Comparison of ENCODE assay signal across 18 cellular contexts in genomic region chr22:19717181-19717580, GRCh38. TPM values are rescaled to one million over a fixed set of nuclear protein-coding genes. Genes with fewer than 3 reads are reported as not detected.
DNase-seq lines count a peak whose midpoint lies in the region; ATAC-seq, FAIRE-seq and TF ChIP-seq lines count a peak whose summit lies in the region.
"Had no signal": no experiment of that assay in that cellular context is flagged by ENCODE, and none has a peak within 500 bp of the region (broad histone marks: within the 10 kb centered on the region; RNA-seq: fewer than 3 reads in every experiment).

No MANE protein-coding gene starts in this region.

- POLR2A ChIA-PET in CD4-positive, alpha-beta T cell (lab: Charles Lee): interaction anchor here (0.6 to 1.4 kb wide), 3 partner anchors 120 to 573 kb away, joined by 3 read pairs; partner anchors contain the start of gene ESS2

- peaks cover 44% of the 10 kb centered on the region for H3K27me3 Mint-ChIP-seq in CD4-positive, alpha-beta T cell
- H3K27me3 Mint-ChIP-seq in endodermal cell (ENCODE audit: insufficient read depth) (peaks cover 63% of the 10 kb centered on the region), osteocyte (ENCODE audit: unreplicated experiment) (no peaks in the 10 kb centered on the region)

- H3K9me3 Mint-ChIP-seq in CD4-positive, alpha-beta T cell: no peaks in the 10 kb centered on the region
- H3K9me3 Mint-ChIP-seq in endodermal cell (no peaks in the 10 kb centered on the region), osteocyte (ENCODE audit: unreplicated experiment) (no peaks in the 10 kb centered on the region)
- H3K9me3 Mint-ChIP-seq: naive thymus-derived CD4-positive, alpha-beta T cell had no signal

- CTCF ChIA-PET in CD4-positive, alpha-beta T cell (lab: Charles Lee): no interaction called here

- peaks cover 56% of the 10 kb centered on the region for H3K27me3 ChIP-seq in CD4-positive, alpha-beta T cell (ENCODE audit: control insufficient read depth, insufficient read depth, low read length)
- no peaks in the 10 kb centered on the region for H3K27me3 ChIP-seq in Loucy (ENCODE audit: insufficient read depth, low read length, poor library complexity, severe bottlenecking)
- H3K27me3 ChIP-seq in endodermal cell (ENCODE audit: control insufficient read depth, insufficient read depth, low read length, poor library complexity, severe bottlenecking): peaks cover 86% of the 10 kb centered on the region
- no peaks in the 10 kb centered on the region for H3K27me3 ChIP-seq in MG63
- H3K27me3 ChIP-seq: body of pancreas had no signal

- H3K36me3 ChIP-seq in Loucy (ENCODE audit: insufficient read depth, low read length): no peaks in the 10 kb centered on the region
- H3K36me3 ChIP-seq in endodermal cell (ENCODE audit: control insufficient read depth, insufficient read depth, low read length): no peaks in the 10 kb centered on the region
- peaks cover 13% of the 10 kb centered on the region for H3K36me3 ChIP-seq in MG63

- H3K4me2 ChIP-seq in Loucy (ENCODE audit: low read depth, low read length, poor library complexity, severe bottlenecking): peak overlapping the region; percentile 90
- H3K4me2 ChIP-seq: KMS-11 had no signal

- FAIRE-seq in HTR-8/SVneo (lab: Jason Lieb, UNC): no peak
- FAIRE-seq: TTC549 had no signal

- no peaks in the 10 kb centered on the region for H3F3A ChIP-seq in Loucy (ENCODE audit: low read depth)

- no peak overlapping the region for H3K27ac ChIP-seq in CD4-positive, alpha-beta T cell (ENCODE audit: low read depth, low read length)
- H3K27ac ChIP-seq in endodermal cell (ENCODE audit: low read depth, low read length): no peak overlapping the region
- H3K27ac ChIP-seq: body of pancreas, KMS-11, PC-9 had no signal

- H3K36me3 Mint-ChIP-seq in CD4-positive, alpha-beta T cell (ENCODE audit: low read depth): no peaks in the 10 kb centered on the region
- H3K36me3 Mint-ChIP-seq in endodermal cell (ENCODE audit: low read depth) (peaks cover 12% of the 10 kb centered on the region), osteocyte (ENCODE audit: unreplicated experiment) (peaks cover 19% of the 10 kb centered on the region)
- H3K36me3 Mint-ChIP-seq: naive thymus-derived CD4-positive, alpha-beta T cell had no signal

- no peaks in the 10 kb centered on the region for H3K79me2 ChIP-seq in Loucy (ENCODE audit: insufficient read depth, low read length)

- H3K9ac ChIP-seq in Loucy (ENCODE audit: low read depth, low read length, poor library complexity, severe bottlenecking) (peak overlapping the region; percentile 82), endodermal cell (ENCODE audit: extremely low read depth, low read length, poor library complexity, severe bottlenecking) (no peak overlapping the region)
- H3K9ac ChIP-seq: KMS-11 had no signal

- no peaks in the 10 kb centered on the region for H3K9me3 ChIP-seq in CD4-positive, alpha-beta T cell (ENCODE audit: control insufficient read depth, low read length)
- H3K9me3 ChIP-seq in Loucy (ENCODE audit: insufficient read depth, low read depth, low read length) (no peaks in the 10 kb centered on the region), endodermal cell (ENCODE audit: control insufficient read depth, low read length) (no peaks in the 10 kb centered on the region), MG63 (no peaks in the 10 kb centered on the region)
- H3K9me3 ChIP-seq: body of pancreas had no signal

- H3K27ac Mint-ChIP-seq in CD4-positive, alpha-beta T cell: no peak overlapping the region
- H3K27ac Mint-ChIP-seq in endodermal cell: no peak overlapping the region
- peak overlapping the region; percentile 41 for H3K27ac Mint-ChIP-seq in osteocyte (ENCODE audit: unreplicated experiment)
- H3K27ac Mint-ChIP-seq: H9 had no signal

- intact Hi-C loops in CD4-positive, alpha-beta T cell (cut with DNase I, micrococcal nuclease): loop anchor here (2.0 to 10.0 kb wide), 4 partner anchors 86 to 240 kb away; partner anchors contain the start of genes CDC45 (in 1 of the 2) and UFD1 (in 1 of the 2)

- H3K4me1 Mint-ChIP-seq in CD4-positive, alpha-beta T cell (ENCODE audit: low read depth): peaks cover 10% of the 10 kb centered on the region
- no peaks in the 10 kb centered on the region for H3K4me1 Mint-ChIP-seq in endodermal cell
- peaks cover 40% of the 10 kb centered on the region for H3K4me1 Mint-ChIP-seq in osteocyte (ENCODE audit: unreplicated experiment)

- H3K4me1 ChIP-seq in Loucy (ENCODE audit: insufficient read depth, low read length, poor library complexity, severe bottlenecking): peaks cover 10% of the 10 kb centered on the region
- no peaks in the 10 kb centered on the region for H3K4me1 ChIP-seq in endodermal cell (ENCODE audit: control insufficient read depth, insufficient read depth, low read length)

- no peak for TF ChIP-seq CTCF in CD4-positive, alpha-beta T cell (IDR thresholded peaks at IDR 0.05)
- TF ChIP-seq CTCF in Loucy (conservative IDR thresholded peaks at IDR 0.05; ENCODE audit: low read length) (no peak), endodermal cell (conservative IDR thresholded peaks at IDR 0.05) (no peak), osteocyte (IDR thresholded peaks at IDR 0.05) (no peak)

- no peaks in the 10 kb centered on the region for H4K20me1 ChIP-seq in Loucy (ENCODE audit: insufficient read depth, low read length, poor library complexity, severe bottlenecking)

- ATAC-seq in CD4-positive, alpha-beta T cell (ENCODE audit: poor library complexity): no peak

- H3K4me3 Mint-ChIP-seq in CD4-positive, alpha-beta T cell: peak overlapping the region; percentile 25
- H3K4me3 Mint-ChIP-seq in endodermal cell: peak overlapping the region; percentile 45
- peak overlapping the region; percentile 65 for H3K4me3 Mint-ChIP-seq in osteocyte (ENCODE audit: unreplicated experiment)

- H2AFZ ChIP-seq in Loucy (ENCODE audit: low read length): no peak overlapping the region; the same call in 1 of the 2 replicates
- H2AFZ ChIP-seq: PC-9 had no signal

- no peaks in the 10 kb centered on the region for H3K9me2 ChIP-seq in Loucy (replicated peaks; ENCODE audit: low read depth, low read length)

- H3K4me3 ChIP-seq in Loucy (ENCODE audit: low read length, poor library complexity, severe bottlenecking) (no peak overlapping the region), endodermal cell (ENCODE audit: low read length) (no peak overlapping the region), MG63 (no peak overlapping the region)
- H3K4me3 ChIP-seq: lung had no signal

- DNase-seq in CD4-positive, alpha-beta T cell: no peak
- no peak for DNase-seq in endodermal cell
- no peak for DNase-seq in osteocyte (ENCODE audit: extremely low spot score, unreplicated experiment)
- no peak for DNase-seq in MG63
- no peak for DNase-seq in HTR-8/SVneo (ENCODE audit: insufficient read length, low spot score)
- no peak for DNase-seq in AML-193 (lab: John Stamatoyannopoulos, UW)
- DNase-seq in pons (ENCODE audit: low spot score): no peak
- DNase-seq: H9, NCI-H1417 treated with DMSO at 0.1 percent for 48 hours had no signal

- WGBS in endodermal cell (ENCODE audit: insufficient coverage in 1 of 2, insufficient read length in 1 of 2), 2 experiments: 49 to 83% methylated on average over 2 to 9 of the region's 9 CpGs

RNA-seq across cellular contexts. Expression of gene SEPTIN5, which starts 2.9 kb away (rescaled TPM):
- total RNA-seq in CD4-positive, alpha-beta T cell: under 1 TPM; 0.71 to 0.75 TPM
- 10 to 100 TPM in 1 of 2 donors, 1 to 10 TPM in 1; 9.8 to 20.0 TPM for total RNA-seq in endodermal cell
- 45.2 TPM for polyA plus RNA-seq in endodermal cell (2013, experiment 1 of 2)
- 45.0 TPM for polyA plus RNA-seq in endodermal cell (2013, experiment 2 of 2)
- 103 and 108 TPM in 2 replicates for total RNA-seq in osteocyte
- total RNA-seq in MG63 (2014; rRNA removed; shearing (Covaris generic); ENCODE audit: low replicate concordance): 18.9 and 30.7 TPM in 2 replicates

RNA-seq across cellular contexts. Expression of gene GP1BB, which starts 6.2 kb away (rescaled TPM):
- under 1 TPM in 1 of 2 experiments, not detected in 1; 0.22 TPM for total RNA-seq in CD4-positive, alpha-beta T cell
- total RNA-seq in endodermal cell: under 1 TPM; 0.48 to 0.62 TPM
- polyA plus RNA-seq in endodermal cell (2013, experiment 1 of 2): 4.2 TPM
- polyA plus RNA-seq in endodermal cell (2013, experiment 2 of 2): 5.0 TPM
- 28.6 and 34.1 TPM in 2 replicates for total RNA-seq in osteocyte
- 3.5 and 15.9 TPM in 2 replicates for total RNA-seq in MG63 (2014; rRNA removed; shearing (Covaris generic); ENCODE audit: low replicate concordance)
- polyA plus RNA-seq: naive thymus-derived CD4-positive, alpha-beta T cell had no signal

RNA-seq across cellular contexts. Expression of gene TBX1, which starts 43.4 kb away (rescaled TPM):
- total RNA-seq in CD4-positive, alpha-beta T cell: not detected
- 1 to 10 TPM in 1 of 2 donors, not detected in 1; 1.3 TPM for total RNA-seq in endodermal cell
- polyA plus RNA-seq in endodermal cell (2013, experiment 1 of 2): 0.75 TPM
- 1.2 TPM for polyA plus RNA-seq in endodermal cell (2013, experiment 2 of 2)
- 22.5 and 24.2 TPM in 2 replicates for total RNA-seq in osteocyte
- total RNA-seq in MG63 (2014; rRNA removed; shearing (Covaris generic); ENCODE audit: low replicate concordance): 16.3 and 16.5 TPM in 2 replicates
- total RNA-seq: temporal lobe had no signal
- polyA plus RNA-seq: BJ; naive thymus-derived CD4-positive, alpha-beta T cell had no signal

Comparison
In these comparisons a context has a peak if more than half of its experiments do, and no peak if none do; other contexts are left out.
1. RNA of gene SEPTIN5, which starts 2.9 kb away (total RNA-seq): 103 to 108 TPM in osteocyte, 18.9 to 30.7 TPM in MG63 and 9.8 to 20.0 TPM in endodermal cell; 0.71 to 0.75 TPM in CD4-positive, alpha-beta T cell; every median in the first group is over 4 times any median in the second.
2. Peak in every context shown above with its lines, with median percentiles within 50 percentile points of each other: H3K4me3 Mint-ChIP-seq.